9 cellular contexts compared by ENCODE assay signal in the genomic region with DNA sequence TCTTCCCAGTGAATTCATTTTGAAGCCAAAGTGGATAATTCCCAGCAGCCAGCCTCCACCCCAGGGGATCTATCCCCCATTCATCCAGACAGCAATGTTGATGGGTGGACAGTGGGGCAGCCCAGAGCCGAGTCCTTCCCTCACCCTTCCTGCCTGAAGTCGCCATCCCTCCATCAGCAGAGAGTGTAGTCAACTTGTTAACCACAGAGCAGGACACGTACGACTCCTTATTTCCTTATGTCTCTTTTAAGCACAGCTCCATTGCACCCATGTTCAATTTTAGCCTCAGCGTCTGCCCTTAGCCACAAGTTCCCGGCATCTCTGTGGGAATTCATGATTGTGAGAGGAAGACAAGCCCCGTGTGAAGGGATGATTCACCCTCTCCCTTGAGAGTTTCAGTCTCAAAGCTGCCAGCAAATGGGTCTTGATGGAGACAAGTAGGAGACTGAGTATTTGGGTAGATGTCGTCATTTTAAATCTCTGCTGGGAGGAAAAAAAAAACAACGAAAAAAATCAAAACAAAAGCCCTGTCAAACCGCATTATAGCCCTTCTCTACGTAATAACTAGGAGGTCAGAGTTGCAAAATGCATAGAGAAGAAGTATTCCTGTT. TPM values are rescaled to one million over a fixed set of nuclear protein-coding genes. Genes with fewer than 3 reads are reported as not detected.
A peak's percentile ranks its signal among the peaks of the same experiment; 100 is the strongest.
DNase-seq lines count a peak whose midpoint lies in the region; ATAC-seq and TF ChIP-seq lines count a peak whose summit lies in the region.
"Had no signal": no experiment of that assay in that cellular context is flagged by ENCODE, and none has a peak within 500 bp of the region (broad histone marks: within the 10 kb centered on the region; RNA-seq: fewer than 3 reads in every experiment).

No MANE protein-coding gene starts in this region.

- peak overlapping the region; percentile 73 for H3K4me2 ChIP-seq in skeletal muscle satellite cell (ENCODE audit: low read length)

- no peaks in the 10 kb centered on the region for H3K27me3 ChIP-seq in skeletal muscle satellite cell (ENCODE audit: control insufficient read depth, insufficient read depth, low read length)

- peaks cover 26% of the 10 kb centered on the region for H3K4me1 ChIP-seq in skeletal muscle satellite cell (ENCODE audit: control insufficient read depth, insufficient read depth, low read length)

- ATAC-seq in GM18868 (IDR thresholded peaks at IDR 0.05; ENCODE audit: unreplicated experiment) (peak; percentile 37), GM18502 (IDR thresholded peaks at IDR 0.05; ENCODE audit: poor library complexity, unreplicated experiment) (no peak), GM19397 (IDR thresholded peaks at IDR 0.05; ENCODE audit: unreplicated experiment) (no peak)
- ATAC-seq: left lobe of liver had no signal

- H3K36me3 ChIP-seq in skeletal muscle satellite cell (ENCODE audit: insufficient read depth, low read length), result no peaks in the 10 kb centered on the region

- DNase-seq in NCI-H460 (ENCODE audit: extremely low read depth, low read depth) (peak; percentile 27), fibroblast of mammary gland (ENCODE audit: low read depth) (peak; percentile 100), NCI-H774 (lab: John Stamatoyannopoulos, UW) (no peak)
- DNase-seq in NK-92 treated with Interleukin-12 subunit alpha and Interleukin-12 subunit beta, amount 100 ng/mL, for 24 hours (lab: John Stamatoyannopoulos, UW), result no peak

- peak overlapping the region; percentile 77 for H3K9ac ChIP-seq in skeletal muscle satellite cell (ENCODE audit: low read depth, low read length)

- H3K9me3 ChIP-seq in skeletal muscle satellite cell (replicated peaks; ENCODE audit: low read length), result no peaks in the 10 kb centered on the region

- H3K4me3 ChIP-seq in fibroblast of mammary gland (ENCODE audit: control insufficient read depth, low read depth, low read length), result no peak overlapping the region
- H3K4me3 ChIP-seq in skeletal muscle satellite cell (ENCODE audit: low read length), result peak overlapping the region; percentile 20

- no peak for TF ChIP-seq CTCF in fibroblast of mammary gland (conservative IDR thresholded peaks at IDR 0.05; ENCODE audit: control insufficient read depth, insufficient read depth, low read depth, low read length)

RNA-seq across cellular contexts. Expression of a gene that starts 58.3 kb away (rescaled TPM):
- total RNA-seq in NCI-H460 (2014; rRNA removed; shearing (Covaris generic)), result not detected in 2 replicates
- polyA plus RNA-seq in NCI-H460 (2014; cell fraction: nucleus; rRNA removed), result not detected in 2 replicates
- total RNA-seq in skeletal muscle satellite cell (2012; rRNA removed), result 4.8 and 30.8 TPM in 2 replicates

Comparison
In these comparisons a context has a peak if more than half of its experiments do, and no peak if none do; other contexts are left out.
1. DNase-seq: peak in NCI-H460 (single experiment) and fibroblast of mammary gland (single experiment); none in NCI-H774 (single experiment) and NK-92 treated with Interleukin-12 subunit alpha and Interleukin-12 subunit beta, amount 100 ng/mL, for 24 hours (single experiment).